1 cellular context compared by ENCODE assay signal in the genomic region with DNA sequence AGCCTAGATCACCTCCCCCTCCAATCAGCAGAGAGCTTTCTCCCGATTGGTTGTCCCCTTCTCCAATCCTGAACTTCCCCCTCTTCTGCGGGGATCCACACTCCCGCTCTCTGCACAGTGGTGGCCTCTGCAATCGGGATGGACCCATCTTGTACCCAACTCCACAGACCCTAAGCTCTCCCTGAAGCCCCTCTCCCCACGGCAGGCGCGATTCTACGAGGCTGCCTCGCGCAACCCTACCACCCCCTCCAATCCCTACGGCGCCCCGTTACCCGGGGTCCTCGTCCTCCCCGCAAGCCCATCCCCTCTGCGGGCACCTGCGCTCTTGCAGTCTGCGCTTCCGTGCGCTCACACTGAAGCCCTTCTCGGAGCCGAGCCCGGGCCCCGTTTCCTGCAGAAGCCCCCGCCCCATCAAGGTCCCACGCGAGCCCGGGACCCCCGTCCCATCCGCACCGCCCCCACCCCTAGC.
TF ChIP-seq lines count a peak whose summit lies in the region.

No MANE protein-coding gene starts in this region.

TF ChIP-seq in HepG2, 621 proteins besides CTCF, POLR2A, EP300 and RAD21 (continued from another document and continues in another):
- TF ChIP-seq, protein P1, sequence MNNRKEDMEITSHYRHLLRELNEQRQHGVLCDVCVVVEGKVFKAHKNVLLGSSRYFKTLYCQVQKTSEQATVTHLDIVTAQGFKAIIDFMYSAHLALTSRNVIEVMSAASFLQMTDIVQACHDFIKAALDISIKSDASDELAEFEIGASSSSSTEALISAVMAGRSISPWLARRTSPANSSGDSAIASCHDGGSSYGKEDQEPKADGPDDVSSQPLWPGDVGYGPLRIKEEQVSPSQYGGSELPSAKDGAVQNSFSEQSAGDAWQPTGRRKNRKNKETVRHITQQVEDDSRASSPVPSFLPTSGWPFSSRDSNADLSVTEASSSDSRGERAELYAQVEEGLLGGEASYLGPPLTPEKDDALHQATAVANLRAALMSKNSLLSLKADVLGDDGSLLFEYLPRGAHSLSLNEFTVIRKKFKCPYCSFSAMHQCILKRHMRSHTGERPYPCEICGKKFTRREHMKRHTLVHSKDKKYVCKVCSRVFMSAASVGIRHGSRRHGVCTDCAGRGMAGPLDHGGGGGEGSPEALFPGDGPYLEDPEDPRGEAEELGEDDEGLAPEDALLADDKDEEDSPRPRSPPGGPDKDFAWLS (CRISPR knock-in tag; IDR thresholded peaks at IDR 0.05; ENCODE audit: borderline replicate concordance): 0 out of 2 replicates have a peak, but pooled peaks have one; percentile 14
- TF ChIP-seq ZNF17 (CRISPR knock-in tag; IDR thresholded peaks at IDR 0.05) (no peak), FOXM1 (CRISPR knock-in tag; IDR thresholded peaks at IDR 0.05) (no peak), RBFOX2 (IDR thresholded peaks at IDR 0.05; ENCODE audit: low read depth, low read length) (no peak), KMT2B (CRISPR knock-in tag; IDR thresholded peaks at IDR 0.05) (no peak), PAX8 (CRISPR knock-in tag; IDR thresholded peaks at IDR 0.05; ENCODE audit: borderline replicate concordance) (no peak), ZNF549 (CRISPR knock-in tag; IDR thresholded peaks at IDR 0.05) (no peak), SP5 (CRISPR knock-in tag; IDR thresholded peaks at IDR 0.05; ENCODE audit: borderline replicate concordance, low read depth) (no peak), YEATS4 (CRISPR knock-in tag; IDR thresholded peaks at IDR 0.05; ENCODE audit: borderline replicate concordance) (0 out of 2 replicates have a peak, but pooled peaks have one; percentile 44), EEA1 (CRISPR knock-in tag; IDR thresholded peaks at IDR 0.05; ENCODE audit: borderline replicate concordance) (no peak), NCOR1 (IDR thresholded peaks at IDR 0.05; ENCODE audit: borderline replicate concordance, low read length) (no peak), ZNF558 (CRISPR knock-in tag; IDR thresholded peaks at IDR 0.05; ENCODE audit: borderline replicate concordance) (no peak), BORCS8-MEF2B (CRISPR knock-in tag; IDR thresholded peaks at IDR 0.05) (no peak), ZNF543 (CRISPR knock-in tag; IDR thresholded peaks at IDR 0.05) (no peak), BCL6 (CRISPR knock-in tag; IDR thresholded peaks at IDR 0.05) (no peak), SP4 (CRISPR knock-in tag; IDR thresholded peaks at IDR 0.05) (no peak), ZFP82 (CRISPR knock-in tag; IDR thresholded peaks at IDR 0.05; ENCODE audit: borderline replicate concordance) (0 out of 2 replicates have a peak, but pooled peaks have one; percentile 36), ZNF335 (CRISPR knock-in tag; IDR thresholded peaks at IDR 0.05) (no peak), ZSCAN22 (CRISPR knock-in tag; IDR thresholded peaks at IDR 0.05) (no peak), ZNF7 (CRISPR knock-in tag; IDR thresholded peaks at IDR 0.05) (no peak), ZBTB3 (CRISPR knock-in tag; IDR thresholded peaks at IDR 0.05; ENCODE audit: borderline replicate concordance, low read depth) (no peak), TBX2 (CRISPR knock-in tag; IDR thresholded peaks at IDR 0.05; ENCODE audit: borderline replicate concordance) (peak; percentile 4; the same call in 1 of the 2 replicates), ZNF10 (CRISPR knock-in tag; IDR thresholded peaks at IDR 0.05; ENCODE audit: borderline replicate concordance, low read depth) (no peak), ZFP37 (CRISPR knock-in tag; IDR thresholded peaks at IDR 0.05; ENCODE audit: borderline replicate concordance) (no peak)
- TF ChIP-seq, protein P2, sequence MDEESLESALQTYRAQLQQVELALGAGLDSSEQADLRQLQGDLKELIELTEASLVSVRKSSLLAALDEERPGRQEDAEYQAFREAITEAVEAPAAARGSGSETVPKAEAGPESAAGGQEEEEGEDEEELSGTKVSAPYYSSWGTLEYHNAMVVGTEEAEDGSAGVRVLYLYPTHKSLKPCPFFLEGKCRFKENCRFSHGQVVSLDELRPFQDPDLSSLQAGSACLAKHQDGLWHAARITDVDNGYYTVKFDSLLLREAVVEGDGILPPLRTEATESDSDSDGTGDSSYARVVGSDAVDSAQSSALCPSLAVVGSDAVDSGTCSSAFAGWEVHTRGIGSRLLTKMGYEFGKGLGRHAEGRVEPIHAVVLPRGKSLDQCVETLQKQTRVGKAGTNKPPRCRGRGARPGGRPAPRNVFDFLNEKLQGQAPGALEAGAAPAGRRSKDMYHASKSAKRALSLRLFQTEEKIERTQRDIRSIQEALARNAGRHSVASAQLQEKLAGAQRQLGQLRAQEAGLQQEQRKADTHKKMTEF (CRISPR knock-in tag; IDR thresholded peaks at IDR 0.05): no peak
- TF ChIP-seq, protein P3, sequence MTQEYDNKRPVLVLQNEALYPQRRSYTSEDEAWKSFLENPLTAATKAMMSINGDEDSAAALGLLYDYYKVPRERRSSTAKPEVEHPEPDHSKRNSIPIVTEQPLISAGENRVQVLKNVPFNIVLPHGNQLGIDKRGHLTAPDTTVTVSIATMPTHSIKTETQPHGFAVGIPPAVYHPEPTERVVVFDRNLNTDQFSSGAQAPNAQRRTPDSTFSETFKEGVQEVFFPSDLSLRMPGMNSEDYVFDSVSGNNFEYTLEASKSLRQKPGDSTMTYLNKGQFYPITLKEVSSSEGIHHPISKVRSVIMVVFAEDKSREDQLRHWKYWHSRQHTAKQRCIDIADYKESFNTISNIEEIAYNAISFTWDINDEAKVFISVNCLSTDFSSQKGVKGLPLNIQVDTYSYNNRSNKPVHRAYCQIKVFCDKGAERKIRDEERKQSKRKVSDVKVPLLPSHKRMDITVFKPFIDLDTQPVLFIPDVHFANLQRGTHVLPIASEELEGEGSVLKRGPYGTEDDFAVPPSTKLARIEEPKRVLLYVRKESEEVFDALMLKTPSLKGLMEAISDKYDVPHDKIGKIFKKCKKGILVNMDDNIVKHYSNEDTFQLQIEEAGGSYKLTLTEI (CRISPR knock-in tag; conservative IDR thresholded peaks at IDR 0.05): no peak
- TF ChIP-seq, protein P4, sequence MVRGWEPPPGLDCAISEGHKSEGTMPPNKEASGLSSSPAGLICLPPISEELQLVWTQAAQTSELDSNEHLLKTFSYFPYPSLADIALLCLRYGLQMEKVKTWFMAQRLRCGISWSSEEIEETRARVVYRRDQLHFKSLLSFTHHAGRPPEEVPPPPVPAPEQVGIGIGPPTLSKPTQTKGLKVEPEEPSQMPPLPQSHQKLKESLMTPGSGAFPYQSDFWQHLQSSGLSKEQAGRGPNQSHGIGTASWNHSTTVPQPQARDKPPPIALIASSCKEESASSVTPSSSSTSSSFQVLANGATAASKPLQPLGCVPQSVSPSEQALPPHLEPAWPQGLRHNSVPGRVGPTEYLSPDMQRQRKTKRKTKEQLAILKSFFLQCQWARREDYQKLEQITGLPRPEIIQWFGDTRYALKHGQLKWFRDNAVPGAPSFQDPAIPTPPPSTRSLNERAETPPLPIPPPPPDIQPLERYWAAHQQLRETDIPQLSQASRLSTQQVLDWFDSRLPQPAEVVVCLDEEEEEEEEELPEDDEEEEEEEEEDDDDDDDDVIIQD (CRISPR knock-in tag; IDR thresholded peaks at IDR 0.05; ENCODE audit: low read depth): 0 out of 2 replicates have a peak, but pooled peaks have one; percentile 25
- TF ChIP-seq, protein P5, sequence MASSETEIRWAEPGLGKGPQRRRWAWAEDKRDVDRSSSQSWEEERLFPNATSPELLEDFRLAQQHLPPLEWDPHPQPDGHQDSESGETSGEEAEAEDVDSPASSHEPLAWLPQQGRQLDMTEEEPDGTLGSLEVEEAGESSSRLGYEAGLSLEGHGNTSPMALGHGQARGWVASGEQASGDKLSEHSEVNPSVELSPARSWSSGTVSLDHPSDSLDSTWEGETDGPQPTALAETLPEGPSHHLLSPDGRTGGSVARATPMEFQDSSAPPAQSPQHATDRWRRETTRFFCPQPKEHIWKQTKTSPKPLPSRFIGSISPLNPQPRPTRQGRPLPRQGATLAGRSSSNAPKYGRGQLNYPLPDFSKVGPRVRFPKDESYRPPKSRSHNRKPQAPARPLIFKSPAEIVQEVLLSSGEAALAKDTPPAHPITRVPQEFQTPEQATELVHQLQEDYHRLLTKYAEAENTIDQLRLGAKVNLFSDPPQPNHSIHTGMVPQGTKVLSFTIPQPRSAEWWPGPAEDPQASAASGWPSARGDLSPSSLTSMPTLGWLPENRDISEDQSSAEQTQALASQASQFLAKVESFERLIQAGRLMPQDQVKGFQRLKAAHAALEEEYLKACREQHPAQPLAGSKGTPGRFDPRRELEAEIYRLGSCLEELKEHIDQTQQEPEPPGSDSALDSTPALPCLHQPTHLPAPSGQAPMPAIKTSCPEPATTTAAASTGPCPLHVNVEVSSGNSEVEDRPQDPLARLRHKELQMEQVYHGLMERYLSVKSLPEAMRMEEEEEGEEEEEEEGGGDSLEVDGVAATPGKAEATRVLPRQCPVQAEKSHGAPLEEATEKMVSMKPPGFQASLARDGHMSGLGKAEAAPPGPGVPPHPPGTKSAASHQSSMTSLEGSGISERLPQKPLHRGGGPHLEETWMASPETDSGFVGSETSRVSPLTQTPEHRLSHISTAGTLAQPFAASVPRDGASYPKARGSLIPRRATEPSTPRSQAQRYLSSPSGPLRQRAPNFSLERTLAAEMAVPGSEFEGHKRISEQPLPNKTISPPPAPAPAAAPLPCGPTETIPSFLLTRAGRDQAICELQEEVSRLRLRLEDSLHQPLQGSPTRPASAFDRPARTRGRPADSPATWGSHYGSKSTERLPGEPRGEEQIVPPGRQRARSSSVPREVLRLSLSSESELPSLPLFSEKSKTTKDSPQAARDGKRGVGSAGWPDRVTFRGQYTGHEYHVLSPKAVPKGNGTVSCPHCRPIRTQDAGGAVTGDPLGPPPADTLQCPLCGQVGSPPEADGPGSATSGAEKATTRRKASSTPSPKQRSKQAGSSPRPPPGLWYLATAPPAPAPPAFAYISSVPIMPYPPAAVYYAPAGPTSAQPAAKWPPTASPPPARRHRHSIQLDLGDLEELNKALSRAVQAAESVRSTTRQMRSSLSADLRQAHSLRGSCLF (CRISPR knock-in tag; IDR thresholded peaks at IDR 0.05; ENCODE audit: borderline replicate concordance): no peak
- TF ChIP-seq, protein P6, sequence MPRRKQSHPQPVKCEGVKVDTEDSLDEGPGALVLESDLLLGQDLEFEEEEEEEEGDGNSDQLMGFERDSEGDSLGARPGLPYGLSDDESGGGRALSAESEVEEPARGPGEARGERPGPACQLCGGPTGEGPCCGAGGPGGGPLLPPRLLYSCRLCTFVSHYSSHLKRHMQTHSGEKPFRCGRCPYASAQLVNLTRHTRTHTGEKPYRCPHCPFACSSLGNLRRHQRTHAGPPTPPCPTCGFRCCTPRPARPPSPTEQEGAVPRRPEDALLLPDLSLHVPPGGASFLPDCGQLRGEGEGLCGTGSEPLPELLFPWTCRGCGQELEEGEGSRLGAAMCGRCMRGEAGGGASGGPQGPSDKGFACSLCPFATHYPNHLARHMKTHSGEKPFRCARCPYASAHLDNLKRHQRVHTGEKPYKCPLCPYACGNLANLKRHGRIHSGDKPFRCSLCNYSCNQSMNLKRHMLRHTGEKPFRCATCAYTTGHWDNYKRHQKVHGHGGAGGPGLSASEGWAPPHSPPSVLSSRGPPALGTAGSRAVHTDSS (CRISPR knock-in tag; conservative IDR thresholded peaks at IDR 0.05): no peak
- TF ChIP-seq, protein P7, sequence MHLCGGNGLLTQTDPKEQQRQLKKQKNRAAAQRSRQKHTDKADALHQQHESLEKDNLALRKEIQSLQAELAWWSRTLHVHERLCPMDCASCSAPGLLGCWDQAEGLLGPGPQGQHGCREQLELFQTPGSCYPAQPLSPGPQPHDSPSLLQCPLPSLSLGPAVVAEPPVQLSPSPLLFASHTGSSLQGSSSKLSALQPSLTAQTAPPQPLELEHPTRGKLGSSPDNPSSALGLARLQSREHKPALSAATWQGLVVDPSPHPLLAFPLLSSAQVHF (CRISPR knock-in tag; IDR thresholded peaks at IDR 0.05): no peak
- TF ChIP-seq, protein P8, sequence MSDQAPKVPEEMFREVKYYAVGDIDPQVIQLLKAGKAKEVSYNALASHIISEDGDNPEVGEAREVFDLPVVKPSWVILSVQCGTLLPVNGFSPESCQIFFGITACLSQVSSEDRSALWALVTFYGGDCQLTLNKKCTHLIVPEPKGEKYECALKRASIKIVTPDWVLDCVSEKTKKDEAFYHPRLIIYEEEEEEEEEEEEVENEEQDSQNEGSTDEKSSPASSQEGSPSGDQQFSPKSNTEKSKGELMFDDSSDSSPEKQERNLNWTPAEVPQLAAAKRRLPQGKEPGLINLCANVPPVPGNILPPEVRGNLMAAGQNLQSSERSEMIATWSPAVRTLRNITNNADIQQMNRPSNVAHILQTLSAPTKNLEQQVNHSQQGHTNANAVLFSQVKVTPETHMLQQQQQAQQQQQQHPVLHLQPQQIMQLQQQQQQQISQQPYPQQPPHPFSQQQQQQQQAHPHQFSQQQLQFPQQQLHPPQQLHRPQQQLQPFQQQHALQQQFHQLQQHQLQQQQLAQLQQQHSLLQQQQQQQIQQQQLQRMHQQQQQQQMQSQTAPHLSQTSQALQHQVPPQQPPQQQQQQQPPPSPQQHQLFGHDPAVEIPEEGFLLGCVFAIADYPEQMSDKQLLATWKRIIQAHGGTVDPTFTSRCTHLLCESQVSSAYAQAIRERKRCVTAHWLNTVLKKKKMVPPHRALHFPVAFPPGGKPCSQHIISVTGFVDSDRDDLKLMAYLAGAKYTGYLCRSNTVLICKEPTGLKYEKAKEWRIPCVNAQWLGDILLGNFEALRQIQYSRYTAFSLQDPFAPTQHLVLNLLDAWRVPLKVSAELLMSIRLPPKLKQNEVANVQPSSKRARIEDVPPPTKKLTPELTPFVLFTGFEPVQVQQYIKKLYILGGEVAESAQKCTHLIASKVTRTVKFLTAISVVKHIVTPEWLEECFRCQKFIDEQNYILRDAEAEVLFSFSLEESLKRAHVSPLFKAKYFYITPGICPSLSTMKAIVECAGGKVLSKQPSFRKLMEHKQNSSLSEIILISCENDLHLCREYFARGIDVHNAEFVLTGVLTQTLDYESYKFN (CRISPR knock-in tag; conservative IDR thresholded peaks at IDR 0.05): no peak
- TF ChIP-seq, protein P9, sequence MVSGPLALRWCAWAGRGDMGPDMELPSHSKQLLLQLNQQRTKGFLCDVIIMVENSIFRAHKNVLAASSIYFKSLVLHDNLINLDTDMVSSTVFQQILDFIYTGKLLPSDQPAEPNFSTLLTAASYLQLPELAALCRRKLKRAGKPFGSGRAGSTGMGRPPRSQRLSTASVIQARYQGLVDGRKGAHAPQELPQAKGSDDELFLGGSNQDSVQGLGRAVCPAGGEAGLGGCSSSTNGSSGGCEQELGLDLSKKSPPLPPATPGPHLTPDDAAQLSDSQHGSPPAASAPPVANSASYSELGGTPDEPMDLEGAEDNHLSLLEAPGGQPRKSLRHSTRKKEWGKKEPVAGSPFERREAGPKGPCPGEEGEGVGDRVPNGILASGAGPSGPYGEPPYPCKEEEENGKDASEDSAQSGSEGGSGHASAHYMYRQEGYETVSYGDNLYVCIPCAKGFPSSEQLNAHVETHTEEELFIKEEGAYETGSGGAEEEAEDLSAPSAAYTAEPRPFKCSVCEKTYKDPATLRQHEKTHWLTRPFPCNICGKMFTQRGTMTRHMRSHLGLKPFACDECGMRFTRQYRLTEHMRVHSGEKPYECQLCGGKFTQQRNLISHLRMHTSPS (CRISPR knock-in tag; IDR thresholded peaks at IDR 0.05; ENCODE audit: low read depth): no peak
- TF ChIP-seq, protein P10, sequence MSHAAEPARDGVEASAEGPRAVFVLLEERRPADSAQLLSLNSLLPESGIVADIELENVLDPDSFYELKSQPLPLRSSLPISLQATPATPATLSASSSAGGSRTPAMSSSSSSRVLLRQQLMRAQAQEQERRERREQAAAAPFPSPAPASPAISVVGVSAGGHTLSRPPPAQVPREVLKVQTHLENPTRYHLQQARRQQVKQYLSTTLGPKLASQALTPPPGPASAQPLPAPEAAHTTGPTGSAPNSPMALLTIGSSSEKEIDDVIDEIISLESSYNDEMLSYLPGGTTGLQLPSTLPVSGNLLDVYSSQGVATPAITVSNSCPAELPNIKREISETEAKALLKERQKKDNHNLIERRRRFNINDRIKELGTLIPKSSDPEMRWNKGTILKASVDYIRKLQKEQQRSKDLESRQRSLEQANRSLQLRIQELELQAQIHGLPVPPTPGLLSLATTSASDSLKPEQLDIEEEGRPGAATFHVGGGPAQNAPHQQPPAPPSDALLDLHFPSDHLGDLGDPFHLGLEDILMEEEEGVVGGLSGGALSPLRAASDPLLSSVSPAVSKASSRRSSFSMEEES (CRISPR knock-in tag; IDR thresholded peaks at IDR 0.05): no peak
